Comparison of ENCODE assay signal across 8 cellular contexts in genomic region chr11:57310630-57311086, GRCh38. TPM values are rescaled to one million over a fixed set of nuclear protein-coding genes. Genes with fewer than 3 reads are reported as not detected.
DNase-seq lines count a peak whose midpoint lies in the region; ATAC-seq and TF ChIP-seq lines count a peak whose summit lies in the region.

No MANE protein-coding gene starts in this region.

- no peaks in the 10 kb centered on the region for H3K27me3 Mint-ChIP-seq in naive thymus-derived CD4-positive, alpha-beta T cell

- H3K36me3 Mint-ChIP-seq in naive thymus-derived CD4-positive, alpha-beta T cell, result peaks cover 0 to 13% (median 0%) of the 10 kb centered on the region in 5 donors

- no peaks in the 10 kb centered on the region for H3K27me3 ChIP-seq in BLaER1 treated with 17β-estradiol and CSF1 and Interleukin-3, amounts not matched to agents 10 nM and 100 nM
- H3K27me3 ChIP-seq in Loucy (ENCODE audit: insufficient read depth, low read length, poor library complexity, severe bottlenecking), result no peaks in the 10 kb centered on the region
- H3K27me3 ChIP-seq in naive thymus-derived CD4-positive, alpha-beta T cell (ENCODE audit: control insufficient read depth in 2 of 2, insufficient read depth in 2 of 2, low read length in 2 of 2), result no peaks in the 10 kb centered on the region

- H3K4me3 Mint-ChIP-seq in naive thymus-derived CD4-positive, alpha-beta T cell, result peak overlapping the region in 7 of 10 donors; percentile 7 to 73 (median 39)

- no peak for ATAC-seq in naive thymus-derived CD4-positive, alpha-beta T cell
- ATAC-seq in esophagus mucosa, result no peak

- H3K4me2 ChIP-seq in BLaER1 treated with 17β-estradiol and CSF1 and Interleukin-3, amounts not matched to agents 10 nM and 100 nM, result peak overlapping the region; percentile 77 to 95 (median 91)
- peak overlapping the region; percentile 96 for H3K4me2 ChIP-seq in Loucy (ENCODE audit: low read depth, low read length, poor library complexity, severe bottlenecking)

- TF ChIP-seq CTCF in Loucy (conservative IDR thresholded peaks at IDR 0.05; ENCODE audit: low read length), result no peak

- no peaks in the 10 kb centered on the region for H3K9me2 ChIP-seq in Loucy (replicated peaks; ENCODE audit: low read depth, low read length)

- peaks cover 48 to 89% (median 66%) of the 10 kb centered on the region in 10 experiments for H3K4me1 ChIP-seq in BLaER1 treated with 17β-estradiol and CSF1 and Interleukin-3, amounts not matched to agents 10 nM and 100 nM
- H3K4me1 ChIP-seq in Loucy (ENCODE audit: insufficient read depth, low read length, poor library complexity, severe bottlenecking), result peaks cover 21% of the 10 kb centered on the region
- H3K4me1 ChIP-seq in naive thymus-derived CD4-positive, alpha-beta T cell (ENCODE audit: control insufficient read depth in 2 of 2, insufficient read depth in 2 of 2, low read length in 2 of 2), result peaks cover 0 to 8% of the 10 kb centered on the region in 2 donors

- peak overlapping the region in 1 of 9 donors; percentile 66 for H3K27ac Mint-ChIP-seq in naive thymus-derived CD4-positive, alpha-beta T cell

- peaks cover 31 to 63% (median 49%) of the 10 kb centered on the region in 11 experiments; a peak in 21 of 22 replicates for H3K36me3 ChIP-seq in BLaER1 treated with 17β-estradiol and CSF1 and Interleukin-3, amounts not matched to agents 10 nM and 100 nM
- no peaks in the 10 kb centered on the region for H3K36me3 ChIP-seq in Loucy (ENCODE audit: insufficient read depth, low read length)
- peaks cover 0 to 18% (median 0%) of the 10 kb centered on the region in 3 experiments for H3K36me3 ChIP-seq in naive thymus-derived CD4-positive, alpha-beta T cell (ENCODE audit: control insufficient read depth in 2 of 3, insufficient read depth in 3 of 3, low read length in 3 of 3)

- peak overlapping the region; percentile 28 to 71 (median 56); a peak in 19 of 20 replicates for H3K4me3 ChIP-seq in BLaER1 treated with 17β-estradiol and CSF1 and Interleukin-3, amounts not matched to agents 10 nM and 100 nM
- peak overlapping the region; percentile 75 for H3K4me3 ChIP-seq in Loucy (ENCODE audit: low read length, poor library complexity, severe bottlenecking)
- H3K4me3 ChIP-seq in naive thymus-derived CD4-positive, alpha-beta T cell (ENCODE audit: low read length), result no peak overlapping the region

- H3K9me3 Mint-ChIP-seq in naive thymus-derived CD4-positive, alpha-beta T cell, result no peaks in the 10 kb centered on the region

- no peak overlapping the region for H2AFZ ChIP-seq in Loucy (ENCODE audit: low read length)

- CTCF ChIA-PET in naive thymus-derived CD4-positive, alpha-beta T cell (lab: Charles Lee), result no interaction called here

- H3K4me1 Mint-ChIP-seq in naive thymus-derived CD4-positive, alpha-beta T cell, result peaks cover 7 to 14% (median 13%) of the 10 kb centered on the region in 7 donors

- DNase-seq in dermis microvascular lymphatic vessel endothelial cell (ENCODE audit: low read depth in 2 of 2) (peak; percentile 41 to 64), activated gamma-delta T cell treated with Interleukin-2 at 50 U/mL for 16 hours (no peak), posterior vena cava (ENCODE audit: low spot score) (no peak), HUDEP-2 (lab: John Stamatoyannopoulos, UW; ENCODE audit: unreplicated experiment in 76 of 76) (no peak)
- no peak for DNase-seq in naive thymus-derived CD4-positive, alpha-beta T cell

- H3K27ac ChIP-seq in BLaER1 treated with 17β-estradiol and CSF1 and Interleukin-3, amounts not matched to agents 10 nM and 100 nM, result peak overlapping the region in 10 of 11 experiments; percentile 43 to 83 (median 72); a peak in 19 of 22 replicates
- no peak overlapping the region for H3K27ac ChIP-seq in naive thymus-derived CD4-positive, alpha-beta T cell (ENCODE audit: low read depth, low read length)

- H3K79me2 ChIP-seq in Loucy (ENCODE audit: insufficient read depth, low read length), result no peaks in the 10 kb centered on the region

- H4K20me1 ChIP-seq in BLaER1 treated with 17β-estradiol and CSF1 and Interleukin-3, amounts not matched to agents 10 nM and 100 nM, result peaks cover 0 to 51% (median 0%) of the 10 kb centered on the region in 11 experiments; a peak in 6 of 22 replicates
- no peaks in the 10 kb centered on the region for H4K20me1 ChIP-seq in Loucy (ENCODE audit: insufficient read depth, low read length, poor library complexity, severe bottlenecking)

- peak overlapping the region; percentile 44 to 75 (median 71); a peak in 21 of 22 replicates for H3K9ac ChIP-seq in BLaER1 treated with 17β-estradiol and CSF1 and Interleukin-3, amounts not matched to agents 10 nM and 100 nM
- H3K9ac ChIP-seq in Loucy (ENCODE audit: low read depth, low read length, poor library complexity, severe bottlenecking), result peak overlapping the region; percentile 70

- intact Hi-C loops in naive thymus-derived CD4-positive, alpha-beta T cell (cut with micrococcal nuclease), result loop anchor here in 1 of 2 donors (1.0 kb wide), 1 partner anchor 15 kb away; no protein-coding TSS in a partner anchor
- intact Hi-C loops in posterior vena cava (cut with DNase I), result no loop called here

- no peaks in the 10 kb centered on the region for H3F3A ChIP-seq in Loucy (ENCODE audit: low read depth)

- POLR2A ChIA-PET in naive thymus-derived CD4-positive, alpha-beta T cell (lab: Charles Lee), result no interaction called here

- H3K9me3 ChIP-seq in BLaER1 treated with 17β-estradiol and CSF1 and Interleukin-3, amounts not matched to agents 10 nM and 100 nM (replicated peaks in 1 of 11), result no peaks in the 10 kb centered on the region
- H3K9me3 ChIP-seq in Loucy (ENCODE audit: insufficient read depth, low read depth, low read length), result no peaks in the 10 kb centered on the region
- H3K9me3 ChIP-seq in naive thymus-derived CD4-positive, alpha-beta T cell (ENCODE audit: control insufficient read depth in 2 of 3, low read length in 3 of 3), result no peaks in the 10 kb centered on the region

RNA-seq across cellular contexts. Expression of gene TNKS1BP1, which starts 14.1 kb away (rescaled TPM):
- 42.0 and 51.5 TPM in 2 replicates for total RNA-seq in dermis microvascular lymphatic vessel endothelial cell
- 10 to 100 TPM; 11.2 to 22.0 (median 15.9) TPM for total RNA-seq in naive thymus-derived CD4-positive, alpha-beta T cell
- polyA plus RNA-seq in naive thymus-derived CD4-positive, alpha-beta T cell, result 1 to 10 TPM; 2.8 to 7.5 TPM
- 160 TPM for total RNA-seq in esophagus mucosa
- 100 to 1,000 TPM; 175 to 185 TPM for total RNA-seq in posterior vena cava

RNA-seq across cellular contexts. Expression of gene SSRP1, which starts 25.0 kb away (rescaled TPM):
- 51.6 and 58.3 TPM in 2 replicates for total RNA-seq in dermis microvascular lymphatic vessel endothelial cell
- 100 to 1,000 TPM in 1 of 5 experiments, 10 to 100 TPM in 4; 46.9 to 146 (median 70.1) TPM for total RNA-seq in naive thymus-derived CD4-positive, alpha-beta T cell
- 10 to 100 TPM; 34.3 to 48.9 TPM for polyA plus RNA-seq in naive thymus-derived CD4-positive, alpha-beta T cell
- 74.9 TPM for total RNA-seq in esophagus mucosa
- total RNA-seq in posterior vena cava, result 10 to 100 TPM; 41.6 to 54.4 TPM

RNA-seq across cellular contexts. Expression of gene P2RX3, which starts 27.5 kb away (rescaled TPM):
- not detected in 2 replicates for total RNA-seq in dermis microvascular lymphatic vessel endothelial cell
- total RNA-seq in naive thymus-derived CD4-positive, alpha-beta T cell, result not detected
- polyA plus RNA-seq in naive thymus-derived CD4-positive, alpha-beta T cell, result not detected
- total RNA-seq in esophagus mucosa, result not detected
- not detected for total RNA-seq in posterior vena cava

Comparison
In these comparisons a context has a peak if more than half of its experiments do, and no peak if none do; other contexts are left out.
1. DNase-seq: peak in dermis microvascular lymphatic vessel endothelial cell (2 of 2); none in naive thymus-derived CD4-positive, alpha-beta T cell (0 of 9), activated gamma-delta T cell treated with Interleukin-2 at 50 U/mL for 16 hours (single experiment), posterior vena cava (single experiment) and HUDEP-2 (0 of 76).